In genomic region chr3:127371338-127371737, GRCh38 we compare ENCODE assay signal across 22 cellular contexts.
"Had no signal": no experiment of that assay in that cellular context is flagged by ENCODE, and none has a peak within 500 bp of the region (broad histone marks: within the 10 kb centered on the region; RNA-seq: fewer than 3 reads in every experiment).

No MANE protein-coding gene starts in this region.

- H3K9me3 Mint-ChIP-seq: activated CD4-positive, alpha-beta memory T cell treated with anti-CD3 and anti-CD28 coated beads for 36 hours; activated CD4-positive, alpha-beta T cell treated with anti-CD3 and anti-CD28 coated beads, Interleukin-2, amount 10 ng/mL, durations not matched to agents 7 days and 5 days; activated naive CD4-positive, alpha-beta T cell treated with anti-CD3 and anti-CD28 coated beads, Interleukin-2, amount 10 ng/mL, durations not matched to agents 7 days and 5 days; activated naive CD8-positive, alpha-beta T cell treated with anti-CD3 and anti-CD28 coated beads for 36 hours had no signal

- H3K4me1 Mint-ChIP-seq: activated CD4-positive, alpha-beta T cell treated with anti-CD3 and anti-CD28 coated beads, Interleukin-2, amount 10 ng/mL, durations not matched to agents 7 days and 5 days; activated naive CD4-positive, alpha-beta T cell treated with anti-CD3 and anti-CD28 coated beads, Interleukin-2, amount 10 ng/mL, durations not matched to agents 7 days and 5 days; activated naive CD8-positive, alpha-beta T cell treated with anti-CD3 and anti-CD28 coated beads for 36 hours; T-cell had no signal

- H3K4me3 Mint-ChIP-seq: activated CD4-positive, alpha-beta memory T cell treated with anti-CD3 and anti-CD28 coated beads for 36 hours; activated CD4-positive, alpha-beta T cell treated with anti-CD3 and anti-CD28 coated beads, Interleukin-2, amount 10 ng/mL, durations not matched to agents 7 days and 5 days; activated naive CD4-positive, alpha-beta T cell treated with anti-CD3 and anti-CD28 coated beads, Interleukin-2, amount 10 ng/mL, durations not matched to agents 7 days and 5 days; activated naive CD8-positive, alpha-beta T cell treated with anti-CD3 and anti-CD28 coated beads for 36 hours; activated T-cell treated with anti-CD3 and anti-CD28 coated beads, Interleukin-2, amount 50 U/mL, for 4 hours; T-cell had no signal

- H3K36me3 Mint-ChIP-seq: activated CD4-positive, alpha-beta memory T cell treated with anti-CD3 and anti-CD28 coated beads for 36 hours; activated naive CD4-positive, alpha-beta T cell treated with anti-CD3 and anti-CD28 coated beads, Interleukin-2, amount 10 ng/mL, durations not matched to agents 7 days and 5 days; activated naive CD8-positive, alpha-beta T cell treated with anti-CD3 and anti-CD28 coated beads for 36 hours; T-cell had no signal

- H3K27ac ChIP-seq: SK-N-MC, VCaP had no signal

- H3K4me3 ChIP-seq: SK-N-MC had no signal

- H3K27ac Mint-ChIP-seq: activated CD4-positive, alpha-beta memory T cell treated with anti-CD3 and anti-CD28 coated beads for 36 hours; activated CD4-positive, alpha-beta T cell treated with anti-CD3 and anti-CD28 coated beads, Interleukin-2, amount 10 ng/mL, durations not matched to agents 7 days and 5 days; activated naive CD4-positive, alpha-beta T cell treated with anti-CD3 and anti-CD28 coated beads, Interleukin-2, amount 10 ng/mL, durations not matched to agents 7 days and 5 days; activated naive CD8-positive, alpha-beta T cell treated with anti-CD3 and anti-CD28 coated beads for 36 hours; T-cell had no signal

- DNase-seq: activated CD4-positive, alpha-beta memory T cell treated with anti-CD3 and anti-CD28 coated beads for 36 hours; activated CD4-positive, alpha-beta T cell treated with anti-CD3 and anti-CD28 coated beads, Interleukin-2, amount 10 ng/mL, durations not matched to agents 7 days and 5 days; activated CD4-positive, CD25-positive, alpha-beta regulatory T cell; activated CD8-positive, alpha-beta memory T cell treated with anti-CD3 and anti-CD28 coated beads for 24 hours; activated gamma-delta T cell treated with Interleukin-2 at 50 U/mL for 16 hours; activated naive CD8-positive, alpha-beta T cell treated with anti-CD3 and anti-CD28 coated beads for 36 hours; activated T-cell treated with anti-CD3 and anti-CD28 coated beads, Interleukin-2, amount 50 U/mL, for 4 hours; IMR-90; Kasumi-1; KBM-7; NCI-H1092; NCI-H1436; NCI-H187; NCI-H2171; NCI-H345; NCI-H510A; NCI-H526 treated with DMSO at 0.1 percent for 48 hours; RPMI8226; T-cell had no signal
